21 cellular contexts compared by ENCODE assay signal in the genomic region with DNA sequence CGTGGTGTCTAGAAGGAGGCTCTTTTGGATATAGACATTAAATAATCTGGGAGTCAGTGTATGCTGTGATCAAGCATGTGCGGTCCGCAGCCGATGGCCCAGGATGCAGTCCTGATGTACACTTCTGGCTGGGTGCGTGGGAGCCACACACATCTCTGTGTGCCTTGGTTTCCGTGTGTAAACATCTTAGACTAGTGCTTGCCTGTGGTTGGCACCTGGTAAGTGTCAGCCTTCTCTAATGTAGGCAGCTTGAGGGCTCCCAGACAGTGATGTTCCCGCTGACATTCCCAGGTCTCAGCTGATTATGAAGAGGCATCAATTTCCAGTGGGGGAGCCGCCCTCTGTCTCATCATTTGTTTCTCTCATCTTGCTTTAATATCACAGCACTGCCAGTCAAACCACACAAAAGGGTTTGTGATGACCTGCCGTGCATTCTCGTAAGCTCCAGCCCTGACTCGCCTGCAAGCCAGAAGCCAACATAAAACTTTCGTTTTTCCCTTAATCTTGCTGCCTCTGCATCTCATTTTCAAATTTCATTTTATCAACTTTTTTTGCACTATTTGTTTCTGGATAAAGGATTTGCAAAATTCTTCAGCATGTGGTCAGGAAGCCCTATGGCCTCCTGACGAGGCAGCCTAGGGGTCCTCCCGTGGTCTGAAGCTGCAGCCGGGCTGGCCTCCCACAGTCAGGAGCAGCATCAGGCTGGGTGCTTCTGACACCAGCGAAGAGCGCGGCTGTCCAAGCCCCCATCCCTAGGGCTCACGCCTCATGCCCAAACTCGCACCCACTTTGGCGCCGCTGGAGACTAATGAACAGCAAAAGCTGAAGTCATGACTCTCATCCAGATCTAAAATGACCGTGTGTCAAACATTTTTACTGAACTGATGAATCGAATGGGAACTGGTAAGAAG. TPM values are rescaled to one million over a fixed set of nuclear protein-coding genes. Genes with fewer than 3 reads are reported as not detected.
A peak's percentile ranks its signal among the peaks of the same experiment; 100 is the strongest.
DNase-seq lines count a peak whose midpoint lies in the region; ATAC-seq and FAIRE-seq lines count a peak whose summit lies in the region.
"Had no signal": no experiment of that assay in that cellular context is flagged by ENCODE, and none has a peak within 500 bp of the region (broad histone marks: within the 10 kb centered on the region; RNA-seq: fewer than 3 reads in every experiment).

No MANE protein-coding gene starts in this region.

- H3K9me3 ChIP-seq in SJCRH30 (replicated peaks) = no peaks in the 10 kb centered on the region
- H3K9me3 ChIP-seq: left ventricle myocardium inferior had no signal

- no peaks in the 10 kb centered on the region; the same call in 1 of the 2 replicates for H3K36me3 ChIP-seq in SJCRH30
- H3K36me3 ChIP-seq: left ventricle myocardium inferior had no signal

- H3K36me3 Mint-ChIP-seq in activated CD4-positive, alpha-beta memory T cell treated with anti-CD3 and anti-CD28 coated beads for 36 hours = no peaks in the 10 kb centered on the region
- H3K36me3 Mint-ChIP-seq in immature natural killer cell = no peaks in the 10 kb centered on the region

- CTCF ChIA-PET in activated CD4-positive, alpha-beta memory T cell treated with anti-CD3 and anti-CD28 coated beads for 36 hours (lab: Charles Lee) = no interaction called here

- H3K4me1 Mint-ChIP-seq in activated CD4-positive, alpha-beta memory T cell treated with anti-CD3 and anti-CD28 coated beads for 36 hours (ENCODE audit: low read depth) = peaks cover 54% of the 10 kb centered on the region
- peaks cover 59 to 67% of the 10 kb centered on the region in 2 donors for H3K4me1 Mint-ChIP-seq in immature natural killer cell

- peaks cover 17% of the 10 kb centered on the region for H3K4me1 ChIP-seq in SJCRH30
- H3K4me1 ChIP-seq: foreskin keratinocyte had no signal

- no peaks in the 10 kb centered on the region for H3K9me3 Mint-ChIP-seq in activated CD4-positive, alpha-beta memory T cell treated with anti-CD3 and anti-CD28 coated beads for 36 hours
- H3K9me3 Mint-ChIP-seq in immature natural killer cell = no peaks in the 10 kb centered on the region

- peak; percentile 27 for DNase-seq in stimulated activated CD4-positive, alpha-beta T cell treated with anti-CD3 and anti-CD28 coated beads, Interleukin-15, amount 100 ng/mL, for 24 hours
- no peak for DNase-seq in stimulated activated CD4-positive, alpha-beta T cell treated with anti-CD3 and anti-CD28 coated beads, Interleukin-2, amount 100 ng/mL, for 24 hours
- peak; percentile 46 for DNase-seq in activated CD4-positive, alpha-beta memory T cell treated with anti-CD3 and anti-CD28 coated beads for 36 hours
- DNase-seq in immature natural killer cell (peak; percentile 60 to 64 (median 61)), SJCRH30 (no peak), GM19239 (ENCODE audit: insufficient read length, low spot score) (no peak), middle frontal gyrus (ENCODE audit: extremely low spot score, low spot score) (no peak)
- DNase-seq: COR-L47, foreskin keratinocyte, left ventricle myocardium inferior, NCI-H2107, NCI-H748 treated with DMSO at 0.1 percent for 48 hours, PC-9, small intestine had no signal

- no peak overlapping the region for H3K27ac Mint-ChIP-seq in activated CD4-positive, alpha-beta memory T cell treated with anti-CD3 and anti-CD28 coated beads for 36 hours
- peak overlapping the region; percentile 8 to 93 (median 87) for H3K27ac Mint-ChIP-seq in immature natural killer cell

- POLR2A ChIA-PET in activated CD4-positive, alpha-beta memory T cell treated with anti-CD3 and anti-CD28 coated beads for 36 hours (lab: Charles Lee) = no interaction called here

- H3K4me3 Mint-ChIP-seq in activated CD4-positive, alpha-beta memory T cell treated with anti-CD3 and anti-CD28 coated beads for 36 hours = no peak overlapping the region
- peak overlapping the region; percentile 49 to 78 (median 75) for H3K4me3 Mint-ChIP-seq in immature natural killer cell

- H3K27me3 ChIP-seq in SJCRH30 = no peaks in the 10 kb centered on the region

- intact Hi-C loops in activated CD4-positive, alpha-beta memory T cell treated with anti-CD3 and anti-CD28 coated beads for 36 hours (cut with micrococcal nuclease) = loop anchor here (5.0 to 10.0 kb wide), 2 partner anchors 151 to 983 kb away; no protein-coding TSS in a partner anchor

- no peak for ATAC-seq in HG02938 (IDR thresholded peaks at IDR 0.05; ENCODE audit: unreplicated experiment)
- ATAC-seq: foreskin keratinocyte, SK-N-SH treated with all-trans-retinoic acid at 6 μM for 48 hours had no signal

- no peak overlapping the region for H3K27ac ChIP-seq in SJCRH30
- H3K27ac ChIP-seq: foreskin keratinocyte, left ventricle myocardium inferior, PC-9 had no signal

- peaks cover 4% of the 10 kb centered on the region for H3K27me3 Mint-ChIP-seq in activated CD4-positive, alpha-beta memory T cell treated with anti-CD3 and anti-CD28 coated beads for 36 hours
- peaks cover 16 to 30% (median 22%) of the 10 kb centered on the region in 3 donors for H3K27me3 Mint-ChIP-seq in immature natural killer cell (ENCODE audit: low read depth in 3 of 3)

- no peak overlapping the region for H3K4me3 ChIP-seq in SJCRH30
- H3K4me3 ChIP-seq: left ventricle myocardium inferior, PC-9 had no signal

- FAIRE-seq in GM19239 (lab: Jason Lieb, UNC) = no peak
- FAIRE-seq: astrocyte, colon, endothelial cell of umbilical vein, G401.6, GM12891, small intestine had no signal

RNA-seq across cellular contexts. Expression of a gene that starts 28.1 kb away (rescaled TPM):
- total RNA-seq in activated CD4-positive, alpha-beta memory T cell treated with anti-CD3 and anti-CD28 coated beads for 36 hours = 1 to 10 TPM; 7.5 to 8.6 TPM
- 1 to 10 TPM in 1 of 3 donors, under 1 TPM in 2; 0.40 to 2.3 (median 0.61) TPM for polyA plus RNA-seq in immature natural killer cell
- 14.8 and 14.9 TPM in 2 replicates for total RNA-seq in SJCRH30 (2014; rRNA removed; shearing (Covaris generic))

Comparison
In these comparisons a context has a peak if more than half of its experiments do, and no peak if none do; other contexts are left out.
1. DNase-seq: peak in stimulated activated CD4-positive, alpha-beta T cell treated with anti-CD3 and anti-CD28 coated beads, Interleukin-15, amount 100 ng/mL, for 24 hours (single experiment), activated CD4-positive, alpha-beta memory T cell treated with anti-CD3 and anti-CD28 coated beads for 36 hours (single experiment) and immature natural killer cell (3 of 3); none in stimulated activated CD4-positive, alpha-beta T cell treated with anti-CD3 and anti-CD28 coated beads, Interleukin-2, amount 100 ng/mL, for 24 hours (0 of 2), SJCRH30 (0 of 2), GM19239 (single experiment) and middle frontal gyrus (single experiment).